Comparison of ENCODE assay signal across 9 cellular contexts in the genomic region with DNA sequence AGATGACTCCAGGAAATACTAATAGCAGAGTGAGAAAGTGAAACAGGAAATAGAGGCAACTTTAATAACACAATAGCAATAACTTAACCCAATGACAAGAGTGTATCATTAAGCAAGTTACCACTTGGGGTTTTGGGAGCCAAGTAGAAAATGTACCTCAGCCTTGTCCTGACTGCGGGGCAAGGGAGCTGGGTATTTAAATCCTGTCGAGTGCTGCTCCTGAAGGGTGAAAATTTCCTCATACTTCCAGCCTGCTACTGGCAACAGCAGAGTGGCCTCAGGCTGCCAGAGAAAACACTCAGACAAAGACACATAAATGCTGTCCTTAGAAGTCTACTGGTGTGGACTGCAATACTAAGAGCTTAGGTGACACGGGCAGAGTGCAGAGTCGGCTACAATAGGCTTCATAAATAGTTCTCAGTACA.
A peak's percentile ranks its signal among the peaks of the same experiment; 100 is the strongest.
DNase-seq lines count a peak whose midpoint lies in the region; ATAC-seq, FAIRE-seq and TF ChIP-seq lines count a peak whose summit lies in the region.
"Had no signal": no experiment of that assay in that cellular context is flagged by ENCODE, and none has a peak within 500 bp of the region (broad histone marks: within the 10 kb centered on the region; RNA-seq: fewer than 3 reads in every experiment).

No MANE protein-coding gene starts in this region.

- H3K27me3 Mint-ChIP-seq in effector memory CD8-positive, alpha-beta T cell: no peaks in the 10 kb centered on the region

- H3K4me3 Mint-ChIP-seq in effector memory CD8-positive, alpha-beta T cell: peak overlapping the region; percentile 42 to 43
- H3K4me3 Mint-ChIP-seq: activated naive CD4-positive, alpha-beta T cell treated with anti-CD3 and anti-CD28 coated beads for 36 hours had no signal

- no peak overlapping the region for H3K4me3 ChIP-seq in prostate gland
- no peak overlapping the region for H3K4me3 ChIP-seq in esophagus muscularis mucosa

- H3K36me3 ChIP-seq in prostate gland: no peaks in the 10 kb centered on the region
- H3K36me3 ChIP-seq in esophagus muscularis mucosa: no peaks in the 10 kb centered on the region

- TF ChIP-seq EP300 in esophagus muscularis mucosa (IDR thresholded peaks at IDR 0.05): no peak

- H3K27ac ChIP-seq in prostate gland (no peak overlapping the region), esophagus muscularis mucosa (replicated peaks in 1 of 4) (no peak overlapping the region)

- TF ChIP-seq CTCF in prostate gland (IDR thresholded peaks at IDR 0.05) (no peak), esophagus muscularis mucosa (IDR thresholded peaks at IDR 0.05) (no peak), GM20000 (IDR thresholded peaks at IDR 0.05; ENCODE audit: extremely low read depth, missing control alignments) (no peak)

- peak; percentile 28 for FAIRE-seq in GM12891 (lab: Jason Lieb, UNC)
- FAIRE-seq: RCC 7860 had no signal

- H3K27me3 ChIP-seq in prostate gland (replicated peaks; ENCODE audit: insufficient read depth) (no peaks in the 10 kb centered on the region), esophagus muscularis mucosa (no peaks in the 10 kb centered on the region)

- peak; percentile 43 for ATAC-seq in effector memory CD8-positive, alpha-beta T cell (replicated peaks)
- ATAC-seq in HG03175 (IDR thresholded peaks at IDR 0.05; ENCODE audit: unreplicated experiment): no peak

- peaks cover 11 to 34% of the 10 kb centered on the region in 2 donors for H3K4me1 Mint-ChIP-seq in effector memory CD8-positive, alpha-beta T cell (ENCODE audit: low read depth in 2 of 2)

- TF ChIP-seq POLR2A in GM12891 (IDR thresholded peaks at IDR 0.05; ENCODE audit: low read depth, low read length): no peak
- TF ChIP-seq POLR2A in prostate gland (IDR thresholded peaks at IDR 0.05): no peak
- TF ChIP-seq POLR2A in esophagus muscularis mucosa (IDR thresholded peaks at IDR 0.05; ENCODE audit: low read depth): no peak

- intact Hi-C loops in prostate gland (cut with DNase I) (no loop called here), esophagus muscularis mucosa (cut with DNase I) (no loop called here)

- no peak for DNase-seq in GM12891 (ENCODE audit: insufficient read length, low spot score)
- DNase-seq in NCI-H2029 (lab: John Stamatoyannopoulos, UW): peak; percentile 24
- DNase-seq in effector memory CD8-positive, alpha-beta T cell: no peak
- DNase-seq in prostate gland (ENCODE audit: low spot score): peak; percentile 15
- no peak for DNase-seq in esophagus muscularis mucosa (ENCODE audit: extremely low spot score)
- DNase-seq in GM20000 (ENCODE audit: low spot score): no peak
- DNase-seq: activated naive CD4-positive, alpha-beta T cell treated with anti-CD3 and anti-CD28 coated beads for 36 hours had no signal

- H3K9me3 ChIP-seq in prostate gland: no peaks in the 10 kb centered on the region
- no peaks in the 10 kb centered on the region for H3K9me3 ChIP-seq in esophagus muscularis mucosa

- peaks cover 0 to 2% of the 10 kb centered on the region in 2 donors for H3K9me3 Mint-ChIP-seq in effector memory CD8-positive, alpha-beta T cell
- H3K9me3 Mint-ChIP-seq: activated naive CD4-positive, alpha-beta T cell treated with anti-CD3 and anti-CD28 coated beads for 36 hours had no signal

- H3K4me1 ChIP-seq in prostate gland (replicated peaks) (no peaks in the 10 kb centered on the region), esophagus muscularis mucosa (no peaks in the 10 kb centered on the region)

- no peaks in the 10 kb centered on the region for H3K36me3 Mint-ChIP-seq in effector memory CD8-positive, alpha-beta T cell (ENCODE audit: insufficient read depth)

- peak overlapping the region; percentile 62 to 78 for H3K27ac Mint-ChIP-seq in effector memory CD8-positive, alpha-beta T cell
- H3K27ac Mint-ChIP-seq: activated naive CD4-positive, alpha-beta T cell treated with anti-CD3 and anti-CD28 coated beads for 36 hours had no signal

- WGBS in prostate gland: 34% methylated on average over 4 of the region's 4 CpGs
- 70% methylated on average over 4 of the region's 4 CpGs for WGBS in esophagus muscularis mucosa

TF ChIP-seq in GM12891, 5 proteins besides CTCF, POLR2A, EP300 and RAD21:
- TF ChIP-seq POU2F2 (IDR thresholded peaks at IDR 0.05; ENCODE audit: low read depth, low read length): no peak

Comparison
In these comparisons a context has a peak if more than half of its experiments do, and no peak if none do; other contexts are left out.
1. DNase-seq: peak in NCI-H2029 (single experiment) and prostate gland (single experiment); none in GM12891 (single experiment), effector memory CD8-positive, alpha-beta T cell (0 of 3), esophagus muscularis mucosa (single experiment) and GM20000 (single experiment).